ENCODE assay signal across 9 cellular contexts in the genomic region with DNA sequence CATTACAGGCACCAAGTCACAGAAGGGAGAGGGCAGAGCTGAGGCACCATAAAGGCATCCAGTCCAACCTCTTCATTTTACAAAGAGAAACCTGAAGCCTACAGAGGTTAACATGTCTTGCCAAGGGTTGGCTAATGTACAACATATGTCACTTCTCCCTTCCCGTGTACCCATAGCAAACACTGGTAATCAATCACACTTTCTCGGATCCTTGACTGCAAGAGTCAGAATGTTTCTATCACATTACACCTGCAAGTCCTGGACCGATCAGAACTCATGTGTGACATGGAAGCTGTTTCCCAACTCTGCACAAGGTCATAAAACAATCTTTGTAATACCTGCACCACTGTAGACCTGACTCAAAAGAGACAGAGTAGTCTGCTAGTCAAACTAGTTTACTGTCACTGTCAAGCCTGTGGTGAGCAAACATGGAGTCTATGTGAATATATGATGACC. TPM values are rescaled to one million over a fixed set of nuclear protein-coding genes. Genes with fewer than 3 reads are reported as not detected.
DNase-seq lines count a peak whose midpoint lies in the region; ATAC-seq and TF ChIP-seq lines count a peak whose summit lies in the region.
"Had no signal": no experiment of that assay in that cellular context is flagged by ENCODE, and none has a peak within 500 bp of the region (broad histone marks: within the 10 kb centered on the region; RNA-seq: fewer than 3 reads in every experiment).

No MANE protein-coding gene starts in this region.

- H3K27me3 ChIP-seq in PC-3 (ENCODE audit: low read length) = no peaks in the 10 kb centered on the region
- no peaks in the 10 kb centered on the region for H3K27me3 ChIP-seq in psoas muscle (ENCODE audit: insufficient read depth in 3 of 3, low read length in 2 of 3)
- H3K27me3 ChIP-seq: hepatocyte had no signal

- POLR2A ChIA-PET in PC-3 (lab: Charles Lee; ENCODE audit: unreplicated experiment) = no interaction called here

- H3F3A ChIP-seq in PC-3 (ENCODE audit: low read length, unreplicated experiment) = no peaks in the 10 kb centered on the region

- H3K36me3 ChIP-seq in PC-3 (ENCODE audit: low read depth, low read length) (no peaks in the 10 kb centered on the region), psoas muscle (ENCODE audit: insufficient read depth in 1 of 2, low read depth in 1 of 2) (no peaks in the 10 kb centered on the region)

- H3K27ac ChIP-seq in PC-3 (ENCODE audit: low read length) (no peak overlapping the region), psoas muscle (peak overlapping the region; percentile 82)
- H3K27ac ChIP-seq: hepatocyte had no signal

- CTCF ChIA-PET in PC-3 (lab: Charles Lee) = no interaction called here

- WGBS in psoas muscle, 3 donors = 30 to 67% (median 34%) methylated on average over 3 of the region's 3 CpGs

- H3K9ac ChIP-seq in PC-3 (ENCODE audit: low read length) = no peak overlapping the region

- no peak for TF ChIP-seq CTCF in PC-3 (conservative IDR thresholded peaks at IDR 0.05; ENCODE audit: low read depth, low read length)
- TF ChIP-seq CTCF in psoas muscle (IDR thresholded peaks at IDR 0.05) = no peak

- H3K79me2 ChIP-seq in PC-3 (ENCODE audit: low read length) = no peaks in the 10 kb centered on the region

- H2AFZ ChIP-seq in PC-3 (ENCODE audit: low read length) = no peak overlapping the region
- H2AFZ ChIP-seq: hepatocyte had no signal

- 0 out of 2 replicates have a peak, but pooled peaks cover 4% of the 10 kb centered on the region for H4K20me1 ChIP-seq in PC-3 (ENCODE audit: low read length)

- intact Hi-C loops in PC-3 (cut with micrococcal nuclease) (loop anchor here (10.0 kb wide), 2 partner anchors 170 to 290 kb away; no protein-coding TSS in a partner anchor), psoas muscle (cut with DNase I) (loop anchor here in 1 of 2 donors (5.0 kb wide), 1 partner anchor 32 kb away; no protein-coding TSS in a partner anchor)

- H3K4me2 ChIP-seq in PC-3 (ENCODE audit: low read length) = no peak overlapping the region
- H3K4me2 ChIP-seq: hepatocyte had no signal

- H3K9me2 ChIP-seq in PC-3 (replicated peaks; ENCODE audit: low read length) = no peaks in the 10 kb centered on the region

- H3K4me3 ChIP-seq in PC-3 (ENCODE audit: low read length) (no peak overlapping the region), psoas muscle (no peak overlapping the region)
- H3K4me3 ChIP-seq: hepatocyte had no signal

- DNase-seq in NCI-H2196 (lab: John Stamatoyannopoulos, UW; ENCODE audit: unreplicated experiment) (peak; percentile 37), NCI-H2196 treated with DMSO at 0.1 percent for 48 hours (lab: John Stamatoyannopoulos, UW; ENCODE audit: unreplicated experiment) (no peak), PC-3 (peak; percentile 29), psoas muscle (no peak), NCI-H774 (lab: John Stamatoyannopoulos, UW) (no peak), occipital lobe (lab: John Stamatoyannopoulos, UW) (no peak)

- no TSS peak for BruUV-seq in PC-3 (replicated peaks; lab: Mats Ljungman, UMichigan)

- ATAC-seq in HG02759 (IDR thresholded peaks at IDR 0.05; ENCODE audit: unreplicated experiment) = peak; percentile 36
- ATAC-seq in PC-3 = no peak
- peak; percentile 48 to 82 (median 72) for ATAC-seq in psoas muscle
- ATAC-seq in HG02970 (IDR thresholded peaks at IDR 0.05; ENCODE audit: low FRiP score, unreplicated experiment) = no peak

- H3K4me1 ChIP-seq in PC-3 (ENCODE audit: insufficient read depth, low read length) (peaks cover 42% of the 10 kb centered on the region), psoas muscle (peaks cover 29% of the 10 kb centered on the region)

- no peaks in the 10 kb centered on the region for H3K9me3 ChIP-seq in PC-3 (ENCODE audit: low read length)
- no peaks in the 10 kb centered on the region for H3K9me3 ChIP-seq in psoas muscle

RNA-seq across cellular contexts. Expression of gene ANKRD44, which starts 6.0 kb away (rescaled TPM):
- total RNA-seq in PC-3 (2014; rRNA removed) = 2.4 and 28.7 TPM in 2 replicates
- total RNA-seq in psoas muscle = 1 to 10 TPM; 1.7 to 9.3 (median 8.5) TPM
- under 1 TPM; 0.35 to 0.93 (median 0.40) TPM for polyA plus RNA-seq in psoas muscle
- 170 TPM for total RNA-seq in occipital lobe

Comparison
In these comparisons a context has a peak if more than half of its experiments do, and no peak if none do; other contexts are left out.
1. DNase-seq: peak in NCI-H2196 (single experiment) and PC-3 (single experiment); none in NCI-H2196 treated with DMSO at 0.1 percent for 48 hours (single experiment), psoas muscle (0 of 2), NCI-H774 (single experiment) and occipital lobe (single experiment).
2. ATAC-seq: peak in HG02759 (single experiment) and psoas muscle (4 of 4); none in PC-3 (single experiment) and HG02970 (single experiment).